Comparison of ENCODE assay signal across 5 cellular contexts in genomic region chr2:50135841-50136240, GRCh38.
"Had no signal": no experiment of that assay in that cellular context is flagged by ENCODE, and none has a peak within 500 bp of the region (broad histone marks: within the 10 kb centered on the region; RNA-seq: fewer than 3 reads in every experiment).

No MANE protein-coding gene starts in this region.

- DNase-seq: H9, HCEC 1CT, KBM-7 had no signal

- ATAC-seq: GM23338, HepG2 had no signal
